In the genomic region with DNA sequence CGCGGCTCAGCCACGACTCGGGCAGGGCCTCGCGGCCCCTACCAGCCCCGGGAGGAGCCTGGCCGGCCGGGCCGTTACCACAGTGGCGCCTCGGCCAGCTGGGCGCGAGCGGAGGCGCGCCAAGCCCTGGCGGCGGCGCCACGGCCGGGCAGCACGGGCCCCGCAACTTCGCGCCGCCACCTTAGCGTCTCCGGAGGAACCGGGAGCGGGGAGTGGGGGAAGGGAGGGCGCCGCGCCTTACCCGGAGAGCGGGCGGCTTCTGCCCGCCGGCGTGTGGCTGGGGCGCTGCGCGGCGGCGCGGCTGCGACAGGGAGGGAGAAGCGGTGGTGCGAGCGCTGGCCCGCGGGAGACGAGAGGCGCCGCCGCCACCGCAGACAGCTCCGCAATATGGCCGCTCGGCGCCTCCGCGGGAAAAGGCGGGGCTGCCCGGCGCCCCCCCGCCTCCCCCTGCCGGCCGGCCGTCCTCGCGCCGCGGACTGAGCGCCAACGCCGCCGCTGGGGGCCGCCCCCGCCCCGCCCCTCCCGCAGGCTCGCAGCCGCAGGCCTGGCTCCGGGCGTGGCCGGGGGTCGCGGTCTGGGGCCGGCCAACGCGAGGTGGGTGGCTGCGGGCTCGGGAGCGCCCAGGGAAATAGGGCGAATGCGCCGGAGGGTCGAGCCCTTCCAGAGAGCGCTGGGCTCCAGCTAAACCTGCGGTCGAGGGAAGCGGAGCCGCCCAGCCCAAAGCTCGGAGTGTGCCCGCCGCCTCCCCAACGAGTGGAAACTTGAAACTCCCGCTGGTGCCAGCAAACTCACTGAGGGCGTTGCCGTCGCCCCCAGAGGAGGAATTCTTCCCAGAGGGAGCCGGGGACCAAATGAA, we compare ENCODE assay signal across 8 cellular contexts. TPM values are rescaled to one million over a fixed set of nuclear protein-coding genes. Genes with fewer than 3 reads are reported as not detected.
A peak's percentile ranks its signal among the peaks of the same experiment; 100 is the strongest.
DNase-seq lines count a peak whose midpoint lies in the region; ATAC-seq and TF ChIP-seq lines count a peak whose summit lies in the region.

A gene (minus strand): TSS at position 389 of the 856 bp plus-strand sequence. CDS start 16,922 bp downstream, outside the sequence.

- no peaks in the 10 kb centered on the region for H3K36me3 ChIP-seq in CD8-positive, alpha-beta memory T cell (ENCODE audit: insufficient read depth, low read length)
- H3K36me3 ChIP-seq in NT2/D1 (ENCODE audit: insufficient read depth, insufficient read length, low read length) = peaks cover 9% of the 10 kb centered on the region

- POLR2A ChIA-PET in CD8-positive, alpha-beta memory T cell (lab: Charles Lee) = interaction anchor here (1.0 kb wide), 1 partner anchor 32 kb away, joined by 4 read pairs; no protein-coding TSS in a partner anchor

- H3K4me1 Mint-ChIP-seq in CD8-positive, alpha-beta memory T cell = peaks cover 23 to 43% (median 35%) of the 10 kb centered on the region in 3 donors

- peak within 1 kb of the TSS; percentile 75 for H3K4me3 ChIP-seq in CD8-positive, alpha-beta memory T cell (ENCODE audit: low read length)
- H3K4me3 ChIP-seq in NT2/D1 (ENCODE audit: insufficient read length, low read depth) = peak within 1 kb of the TSS; percentile 79
- peak within 1 kb of the TSS; percentile 83 for H3K4me3 ChIP-seq in epithelial cell of proximal tubule (ENCODE audit: low read depth, low read length)
- peak within 1 kb of the TSS; percentile 85 for H3K4me3 ChIP-seq in mononuclear cell (ENCODE audit: low read length)

- peak; percentile 40 to 68 (median 59) for DNase-seq in CD8-positive, alpha-beta memory T cell
- DNase-seq in NT2/D1 (ENCODE audit: low read depth, low spot score) = peak; percentile 63
- DNase-seq in activated T-cell treated with anti-CD3 and anti-CD28 coated beads for 4 hours = peak; percentile 19
- no peak for DNase-seq in epithelial cell of proximal tubule (ENCODE audit: low read depth)
- DNase-seq in stimulated activated CD8-positive, alpha-beta memory T cell treated with anti-CD3 and anti-CD28 coated beads, Interleukin-4, amount 100 ng/mL, for 48 hours = peak; percentile 69

- peak within 1 kb of the TSS; percentile 86 to 94 (median 91) for H3K4me3 Mint-ChIP-seq in CD8-positive, alpha-beta memory T cell

- H3K9ac ChIP-seq in NT2/D1 (ENCODE audit: insufficient read length, low read depth) = peak within 1 kb of the TSS; percentile 93

- H3K9me3 Mint-ChIP-seq in CD8-positive, alpha-beta memory T cell = no peaks in the 10 kb centered on the region

- H3K27me3 Mint-ChIP-seq in CD8-positive, alpha-beta memory T cell = no peaks in the 10 kb centered on the region

- peak within 1 kb of the TSS; percentile 68 to 90 (median 80) for H3K27ac Mint-ChIP-seq in CD8-positive, alpha-beta memory T cell

- H3K27ac ChIP-seq in CD8-positive, alpha-beta memory T cell (ENCODE audit: low read depth, low read length) = peak within 1 kb of the TSS; percentile 81

- H3K27me3 ChIP-seq in CD8-positive, alpha-beta memory T cell (ENCODE audit: insufficient read depth, low read length, poor library complexity, severe bottlenecking) = no peaks in the 10 kb centered on the region
- H3K27me3 ChIP-seq in NT2/D1 (ENCODE audit: insufficient read depth, insufficient read length) (no peaks in the 10 kb centered on the region), mononuclear cell (ENCODE audit: insufficient read depth, low read length) (no peaks in the 10 kb centered on the region)

- CTCF ChIA-PET in CD8-positive, alpha-beta memory T cell (lab: Charles Lee) = interaction anchor here (1.5 kb wide), 1 partner anchor 133 kb away, joined by 3 read pairs; no protein-coding TSS in a partner anchor

- TF ChIP-seq CTCF in epithelial cell of proximal tubule (conservative IDR thresholded peaks at IDR 0.05; ENCODE audit: low read depth, low read length) = no peak

- H3K36me3 Mint-ChIP-seq in CD8-positive, alpha-beta memory T cell = peaks cover 0 to 4% (median 0%) of the 10 kb centered on the region in 3 donors

- H3K4me1 ChIP-seq in CD8-positive, alpha-beta memory T cell (ENCODE audit: insufficient read depth, low read length) = peaks cover 8% of the 10 kb centered on the region
- H3K4me1 ChIP-seq in NT2/D1 (ENCODE audit: insufficient read depth, insufficient read length) (no peaks in the 10 kb centered on the region), mononuclear cell (ENCODE audit: insufficient read depth, low read length) (peaks cover 26% of the 10 kb centered on the region)

- peak; percentile 76 for ATAC-seq in GM19372 (IDR thresholded peaks at IDR 0.05; ENCODE audit: low read depth, unreplicated experiment)
- ATAC-seq in HG03469 (IDR thresholded peaks at IDR 0.05; ENCODE audit: unreplicated experiment) = peak; percentile 41

- no peaks in the 10 kb centered on the region for H3K9me3 ChIP-seq in CD8-positive, alpha-beta memory T cell (ENCODE audit: low read length)
- H3K9me3 ChIP-seq in NT2/D1 (ENCODE audit: insufficient read depth, low read length) = no peaks in the 10 kb centered on the region
- H3K9me3 ChIP-seq in mononuclear cell (ENCODE audit: low read depth, low read length) = no peaks in the 10 kb centered on the region

RNA-seq across cellular contexts. Expression of the gene that starts here (rescaled TPM):
- 10 to 100 TPM; 58.5 to 63.6 TPM for total RNA-seq in CD8-positive, alpha-beta memory T cell
- polyA plus RNA-seq in CD8-positive, alpha-beta memory T cell = 17.2 TPM
- total RNA-seq in epithelial cell of proximal tubule (72.3 and 103 TPM in 2 replicates), mononuclear cell (16.8 TPM)
